In the genomic region with DNA sequence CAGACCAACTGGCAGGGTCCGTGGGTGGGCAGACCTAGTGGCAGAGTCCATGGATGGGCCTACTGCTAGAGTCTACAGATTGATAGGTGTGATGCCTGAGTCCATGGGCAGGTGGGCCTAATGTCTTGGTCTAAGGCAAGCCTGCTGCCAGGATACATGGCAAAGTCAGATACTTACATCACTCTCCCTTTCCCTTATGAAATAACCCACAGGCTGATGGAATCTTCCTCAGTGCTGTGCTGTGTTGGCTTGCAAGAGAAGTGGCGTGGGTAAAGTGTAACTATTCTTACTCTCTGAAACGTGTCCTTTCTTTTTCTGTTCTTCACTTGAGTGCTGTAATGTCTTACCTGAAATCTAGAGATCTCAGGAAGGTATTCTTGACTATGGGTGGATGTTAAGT, we compare ENCODE assay signal across 20 cellular contexts.
"Had no signal": no experiment of that assay in that cellular context is flagged by ENCODE, and none has a peak within 500 bp of the region (broad histone marks: within the 10 kb centered on the region; RNA-seq: fewer than 3 reads in every experiment).

No MANE protein-coding gene starts in this region.

- H3K27ac ChIP-seq: heart left ventricle, stomach, thoracic aorta, transverse colon had no signal

- H3K4me1 ChIP-seq: heart left ventricle, stomach, transverse colon had no signal

- H3K27me3 ChIP-seq: heart left ventricle, spleen, stomach, transverse colon had no signal

- H3K4me3 ChIP-seq: heart left ventricle, spleen, stomach, thoracic aorta, transverse colon had no signal

- ATAC-seq: esophagus mucosa; heart left ventricle; left colon; left ventricle myocardium superior; naive thymus-derived CD4-positive, alpha-beta T cell; sciatic nerve; stimulated activated naive B cell treated with anti-CD40 and anti-IgM and Interleukin-4, amounts not matched to agents 10 μg/mL and 1 μg/mL and 100 μg/mL, for 72 hours had no signal

- DNase-seq: cortex of kidney; effector memory CD4-positive, alpha-beta T cell; heart left ventricle; hippocampal formation; left colon; left ventricle myocardium superior; naive thymus-derived CD4-positive, alpha-beta T cell; nephron progenitor cell; posterior cingulate gyrus; spleen; stimulated activated CD4-positive, alpha-beta T cell treated with anti-CD3 and anti-CD28 coated beads, Interleukin-15, amount 100 ng/mL, for 24 hours; stimulated activated CD4-positive, alpha-beta T cell treated with anti-CD3 and anti-CD28 coated beads, Interleukin-1b, Interleukin-23, amount 100 ng/mL, for 48 hours; stimulated activated CD4-positive, alpha-beta T cell treated with anti-CD3 and anti-CD28 coated beads, Interleukin-4, amount 100 ng/mL, for 4 hours; stimulated activated naive B cell treated with anti-CD40 and anti-IgM and Interleukin-4, amounts not matched to agents 10 μg/mL and 1 μg/mL and 100 μg/mL, for 72 hours; stomach; substantia nigra; transverse colon had no signal

- H3K36me3 ChIP-seq: heart left ventricle, spleen, stomach, thoracic aorta, transverse colon had no signal
